Comparison of ENCODE assay signal across 22 cellular contexts in genomic region chr4:58149404-58150085, GRCh38.
A peak's percentile ranks its signal among the peaks of the same experiment; 100 is the strongest.
DNase-seq lines count a peak whose midpoint lies in the region; ATAC-seq, FAIRE-seq and TF ChIP-seq lines count a peak whose summit lies in the region.
"Had no signal": no experiment of that assay in that cellular context is flagged by ENCODE, and none has a peak within 500 bp of the region (broad histone marks: within the 10 kb centered on the region; RNA-seq: fewer than 3 reads in every experiment).

No MANE protein-coding gene starts in this region.

- no peaks in the 10 kb centered on the region for H3K4me1 Mint-ChIP-seq in CD14-positive monocyte
- H3K4me1 Mint-ChIP-seq: B cell had no signal

- H3K27me3 ChIP-seq in aorta (ENCODE audit: control insufficient read depth in 1 of 2, insufficient read depth in 2 of 2, low read length in 1 of 2) = no peaks in the 10 kb centered on the region
- H3K27me3 ChIP-seq: BLaER1 had no signal

- no peak overlapping the region for H3K9ac ChIP-seq in kidney (ENCODE audit: low read length in 2 of 2)
- H3K9ac ChIP-seq: BLaER1 had no signal

- no peak overlapping the region for H3K27ac ChIP-seq in kidney (ENCODE audit: low read depth in 2 of 2, low read length in 2 of 2)
- H3K27ac ChIP-seq in aorta (ENCODE audit: low read depth in 1 of 2, low read length in 2 of 2) = no peak overlapping the region
- H3K27ac ChIP-seq: 22Rv1, BLaER1, C4-2B had no signal

- no peaks in the 10 kb centered on the region for H3K27me3 Mint-ChIP-seq in CD14-positive monocyte (ENCODE audit: low read depth in 3 of 3)
- H3K27me3 Mint-ChIP-seq: B cell; CD4-positive, alpha-beta T cell had no signal

- H3K9me3 Mint-ChIP-seq in CD14-positive monocyte = peaks cover 1 to 11% (median 7%) of the 10 kb centered on the region in 7 donors

- no peak for TF ChIP-seq CTCF in CD14-positive monocyte (IDR thresholded peaks at IDR 0.05)
- no peak for TF ChIP-seq CTCF in kidney (IDR thresholded peaks at IDR 0.05; ENCODE audit: borderline replicate concordance, extremely low read depth, insufficient read depth)

- DNase-seq in CD14-positive monocyte (ENCODE audit: low spot score) (peak; percentile 38), kidney (peak; percentile 51), posterior vena cava (ENCODE audit: low spot score) (peak; percentile 58), aorta (peak; percentile 35 to 51)
- DNase-seq: Calu3; CD4-positive, alpha-beta T cell; COR-L47; DMS53; DMS79 treated with DMSO at 0.1 percent for 48 hours; GF-D8; GOT3; H7; HCEC 1CT had no signal

- no peak overlapping the region for H3K4me3 ChIP-seq in kidney (ENCODE audit: low read length in 2 of 2)
- no peak overlapping the region for H3K4me3 ChIP-seq in aorta (ENCODE audit: low read length in 2 of 2)
- H3K4me3 ChIP-seq: BLaER1 had no signal

- no peaks in the 10 kb centered on the region for H3K36me3 Mint-ChIP-seq in CD14-positive monocyte

- no peaks in the 10 kb centered on the region for H3K4me1 ChIP-seq in kidney (ENCODE audit: control insufficient read depth in 1 of 2, insufficient read depth in 1 of 2, low read depth in 1 of 2, low read length in 2 of 2)
- H3K4me1 ChIP-seq in aorta (ENCODE audit: control insufficient read depth in 1 of 2, insufficient read depth in 2 of 2, low read length in 2 of 2) = no peaks in the 10 kb centered on the region
- H3K4me1 ChIP-seq: BLaER1 had no signal

- H3K36me3 ChIP-seq in kidney (ENCODE audit: control insufficient read depth in 1 of 2, insufficient read depth in 2 of 2, low read length in 2 of 2) = no peaks in the 10 kb centered on the region
- no peaks in the 10 kb centered on the region for H3K36me3 ChIP-seq in aorta (ENCODE audit: control insufficient read depth in 1 of 2, insufficient read depth in 2 of 2, low read length in 1 of 2)
- H3K36me3 ChIP-seq: BLaER1 had no signal

- intact Hi-C loops in CD14-positive monocyte (cut with micrococcal nuclease) = no loop called here
- intact Hi-C loops in kidney (cut with DNase I) = no loop called here
- intact Hi-C loops in posterior vena cava (cut with DNase I) = no loop called here
- intact Hi-C loops in aorta (cut with DNase I) = no loop called here

- 82 to 90% methylated on average over 17 of the region's 17 CpGs for WGBS in aorta, 2 donors

- H3K4me3 Mint-ChIP-seq in CD14-positive monocyte = no peak overlapping the region
- H3K4me3 Mint-ChIP-seq: B cell; CD4-positive, alpha-beta T cell had no signal

- no peak overlapping the region for H3K27ac Mint-ChIP-seq in CD14-positive monocyte
- H3K27ac Mint-ChIP-seq: B cell; CD4-positive, alpha-beta T cell had no signal

- ATAC-seq in aorta (ENCODE audit: low FRiP score) = no peak
- no peak for ATAC-seq in HG02884 (IDR thresholded peaks at IDR 0.05; ENCODE audit: unreplicated experiment)
- no peak for ATAC-seq in HG03196 (IDR thresholded peaks at IDR 0.05; ENCODE audit: unreplicated experiment)
- no peak for ATAC-seq in GM21723 (IDR thresholded peaks at IDR 0.05; ENCODE audit: unreplicated experiment)

- no peak for FAIRE-seq in kidney (lab: Jason Lieb, UNC)
- FAIRE-seq: A204.1, GM12892 had no signal

- H3K9me3 ChIP-seq in kidney (ENCODE audit: control insufficient read depth in 1 of 2, low read length in 2 of 2) = peaks cover 0 to 2% of the 10 kb centered on the region in 2 donors
- peaks cover 3% of the 10 kb centered on the region for H3K9me3 ChIP-seq in aorta (ENCODE audit: control insufficient read depth, low read length)
- H3K9me3 ChIP-seq: BLaER1 had no signal
